10 cellular contexts compared by ENCODE assay signal in genomic region chr4:128675083-128675482, GRCh38.
A peak's percentile ranks its signal among the peaks of the same experiment; 100 is the strongest.
DNase-seq lines count a peak whose midpoint lies in the region; ATAC-seq lines count a peak whose summit lies in the region.
"Had no signal": no experiment of that assay in that cellular context is flagged by ENCODE, and none has a peak within 500 bp of the region (broad histone marks: within the 10 kb centered on the region; RNA-seq: fewer than 3 reads in every experiment).

No MANE protein-coding gene starts in this region.

- H3K4me1 Mint-ChIP-seq in naive B cell = peaks cover 0 to 42% (median 16%) of the 10 kb centered on the region in 3 donors

- peak overlapping the region; percentile 34 to 94 (median 76) for H3K27ac Mint-ChIP-seq in naive B cell

- H3K4me3 Mint-ChIP-seq in naive B cell = peak overlapping the region in 6 of 8 donors; percentile 6 to 73 (median 44)

- DNase-seq in H7 (peak; percentile 33), naive B cell (peak; percentile 7), CD1c-positive myeloid dendritic cell (ENCODE audit: extremely low spot score) (no peak), GDM1 (lab: John Stamatoyannopoulos, UW) (no peak), NCI-H1092 (lab: John Stamatoyannopoulos, UW) (no peak)
- DNase-seq in activated CD4-positive, CD25-positive, alpha-beta regulatory T cell (lab: John Stamatoyannopoulos, UW) = no peak
- DNase-seq: activated effector memory CD4-positive, alpha-beta T cell treated with anti-CD3 and anti-CD28 coated beads, Interleukin-2, amount 50 U/mL, for 16 hours had no signal

- H3K4me3 ChIP-seq in H7 (ENCODE audit: insufficient read depth, low read depth, low read length) = no peak overlapping the region
- H3K4me3 ChIP-seq: SJSA1 had no signal

- no peaks in the 10 kb centered on the region for H3K27me3 Mint-ChIP-seq in naive B cell

- ATAC-seq in GM18868 (IDR thresholded peaks at IDR 0.05; ENCODE audit: unreplicated experiment) (peak; percentile 94), HG03558 (IDR thresholded peaks at IDR 0.05; ENCODE audit: extremely low read depth, unreplicated experiment) (peak; percentile 90), naive B cell (ENCODE audit: low read depth in 2 of 2) (peak; percentile 68 to 84)

- H3K36me3 ChIP-seq in H7 (replicated peaks; ENCODE audit: control insufficient read depth, insufficient read depth, low read length) = no peaks in the 10 kb centered on the region; the same call in 1 of the 2 replicates
- H3K36me3 ChIP-seq: SJSA1 had no signal

- no peaks in the 10 kb centered on the region for H3K27me3 ChIP-seq in H7 (ENCODE audit: control insufficient read depth, insufficient read depth, low read length)
- H3K27me3 ChIP-seq: SJSA1 had no signal

- H3K36me3 Mint-ChIP-seq in naive B cell = no peaks in the 10 kb centered on the region

- peaks cover 0 to 8% (median 0%) of the 10 kb centered on the region in 7 donors for H3K9me3 Mint-ChIP-seq in naive B cell

Comparison
In these comparisons a context has a peak if more than half of its experiments do, and no peak if none do; other contexts are left out.
1. DNase-seq: peak in H7 (single experiment) and naive B cell (single experiment); none in CD1c-positive myeloid dendritic cell (single experiment), GDM1 (single experiment), activated CD4-positive, CD25-positive, alpha-beta regulatory T cell (0 of 4) and NCI-H1092 (single experiment).
2. Peak in every context shown above with its lines, with median percentiles within 50 percentile points of each other: ATAC-seq.